8 cellular contexts compared by ENCODE assay signal in genomic region chr18:46173393-46174316, GRCh38.
A peak's percentile ranks its signal among the peaks of the same experiment; 100 is the strongest.
DNase-seq lines count a peak whose midpoint lies in the region; ATAC-seq, FAIRE-seq and TF ChIP-seq lines count a peak whose summit lies in the region.

No MANE protein-coding gene starts in this region.

- H2AFZ ChIP-seq in HepG2 (ENCODE audit: low read length): peak overlapping the region; percentile 99

- H4K20me1 ChIP-seq in HepG2 (ENCODE audit: insufficient read depth, low read length): 0 out of 2 replicates have a peak, but pooled peaks cover 6% of the 10 kb centered on the region

- H3K4me1 ChIP-seq in CD4-positive, CD25-positive, alpha-beta regulatory T cell (ENCODE audit: control insufficient read depth, insufficient read depth, low read length, poor library complexity, severe bottlenecking): peaks cover 33% of the 10 kb centered on the region
- peaks cover 46% of the 10 kb centered on the region for H3K4me1 ChIP-seq in HepG2 (ENCODE audit: insufficient read depth, low read length)

- peaks cover 17 to 49% (median 32%) of the 10 kb centered on the region in 4 donors for H3K4me1 Mint-ChIP-seq in CD4-positive, CD25-positive, alpha-beta regulatory T cell

- H3K27ac Mint-ChIP-seq in CD4-positive, CD25-positive, alpha-beta regulatory T cell: peak overlapping the region; percentile 96 to 99 (median 98)

- intact Hi-C loops in HepG2 (cut with micrococcal nuclease; ENCODE audit: unreplicated experiment): loop anchor here (1.0 kb wide), 1 partner anchor 39 kb away; no protein-coding TSS in a partner anchor

- TSS peak; percentile 55 for BruUV-seq in HepG2 (replicated peaks; lab: Mats Ljungman, UMichigan)

- H3K27me3 Mint-ChIP-seq in CD4-positive, CD25-positive, alpha-beta regulatory T cell: no peaks in the 10 kb centered on the region

- H3K4me2 ChIP-seq in HepG2 (ENCODE audit: low read depth, low read length): peak overlapping the region; percentile 85

- H3K4me3 ChIP-seq in CD4-positive, CD25-positive, alpha-beta regulatory T cell (ENCODE audit: low read depth, low read length): peak overlapping the region; percentile 87
- H3K4me3 ChIP-seq in HepG2 (replicated peaks in 1 of 3; ENCODE audit: insufficient read depth in 1 of 3, low read depth in 2 of 3, low read length in 3 of 3): peak overlapping the region; percentile 83 to 98 (median 92)

- POLR2A ChIA-PET in HepG2 (lab: Yijun Ruan, JAX): interaction anchor here (0.7 to 1.8 kb wide), 7 partner anchors 8 to 485 kb away, joined by 3 to 7 read pairs (median 3); partner anchors contain the start of gene ATP5F1A

- 2% methylated on average over 11 of the region's 90 CpGs for WGBS in HepG2 (ENCODE audit: low lambda C conversion rate)

- peaks cover 1% of the 10 kb centered on the region for H3K27me3 ChIP-seq in CD4-positive, CD25-positive, alpha-beta regulatory T cell (ENCODE audit: control insufficient read depth, insufficient read depth, low read length)
- H3K27me3 ChIP-seq in HepG2 (ENCODE audit: control insufficient read depth in 1 of 2, insufficient read depth in 2 of 2, low read length in 2 of 2): no peaks in the 10 kb centered on the region; a peak in 1 of 5 replicates

- TF ChIP-seq RAD21 in HepG2 (CRISPR knock-in tag; IDR thresholded peaks at IDR 0.05): peak; percentile 86

- H3K36me3 ChIP-seq in CD4-positive, CD25-positive, alpha-beta regulatory T cell (ENCODE audit: control insufficient read depth, insufficient read depth, low read length): no peaks in the 10 kb centered on the region
- no peaks in the 10 kb centered on the region for H3K36me3 ChIP-seq in HepG2 (replicated peaks in 1 of 2; ENCODE audit: control insufficient read depth in 1 of 2, insufficient read depth in 2 of 2, low read length in 2 of 2)

- peak; percentile 89 to 96 (median 92) for DNase-seq in CD4-positive, CD25-positive, alpha-beta regulatory T cell
- peak; percentile 77 for DNase-seq in NCI-H526 treated with DMSO at 0.1 percent for 48 hours (lab: John Stamatoyannopoulos, UW)
- DNase-seq in activated CD4-positive, alpha-beta T cell treated with anti-CD3 and anti-CD28 coated beads, Interleukin-2, amount 50 U/mL, for 1 hour: peak; percentile 92
- peak; percentile 94 for DNase-seq in dermis blood vessel endothelial cell
- DNase-seq in HepG2 (ENCODE audit: low spot score): peak; percentile 87
- peak; percentile 92 to 93 for DNase-seq in stimulated activated CD4-positive, alpha-beta T cell treated with anti-CD3 and anti-CD28 coated beads, Interleukin-2, amount 100 ng/mL, for 48 hours

- CTCF ChIA-PET in HepG2 (lab: Yijun Ruan, JAX; ENCODE audit: low intra/inter-chr PET ratio, low total read pairs): interaction anchor here (0.8 to 3.8 kb wide), 4 partner anchors 24 to 485 kb away, joined by 3 to 40 read pairs (median 5); no protein-coding TSS in a partner anchor

- no peaks in the 10 kb centered on the region for H3K9me3 Mint-ChIP-seq in CD4-positive, CD25-positive, alpha-beta regulatory T cell

- TF ChIP-seq EP300 in HepG2 (IDR thresholded peaks at IDR 0.05; ENCODE audit: low read depth in 2 of 2, low read length in 2 of 2): 0 out of 4 replicates have a peak, but pooled peaks of 1 of the 2 experiments have one; percentile 11
- TF ChIP-seq EP300 in HepG2 (CRISPR knock-in tag; IDR thresholded peaks at IDR 0.05; ENCODE audit: borderline replicate concordance): no peak

- TF ChIP-seq CTCF in HepG2 (CRISPR knock-in tag; IDR thresholded peaks at IDR 0.05): peak; percentile 88

- in situ Hi-C loops in HepG2 (cut with HindIII; ENCODE audit: extremely low pct_ligation_motif_present, low pct_unique_long_range_greater_than_20kb): no loop called here

- H3K4me3 Mint-ChIP-seq in CD4-positive, CD25-positive, alpha-beta regulatory T cell: peak overlapping the region; percentile 95 to 99 (median 99)

- peak overlapping the region; percentile 87 for H3K9ac ChIP-seq in HepG2 (ENCODE audit: insufficient read depth, low read depth, low read length)

- H3K27ac ChIP-seq in CD4-positive, CD25-positive, alpha-beta regulatory T cell (ENCODE audit: insufficient read depth, low read length, poor library complexity, severe bottlenecking): peak overlapping the region; percentile 84
- peak overlapping the region; percentile 86 for H3K27ac ChIP-seq in HepG2 (ENCODE audit: extremely low read length, insufficient read depth, low read length)

- H3K36me3 Mint-ChIP-seq in CD4-positive, CD25-positive, alpha-beta regulatory T cell: peaks cover 6% of the 10 kb centered on the region

- H3K9me3 ChIP-seq in CD4-positive, CD25-positive, alpha-beta regulatory T cell (ENCODE audit: control insufficient read depth in 2 of 2, low read length in 2 of 2): no peaks in the 10 kb centered on the region
- no peaks in the 10 kb centered on the region for H3K9me3 ChIP-seq in HepG2 (ENCODE audit: low read length)

- peaks cover 46% of the 10 kb centered on the region for H3K79me2 ChIP-seq in HepG2 (ENCODE audit: insufficient read depth, low read length)

- peak; percentile 30 for FAIRE-seq in HepG2 (lab: Jason Lieb, UNC)

- peak; percentile 91 to 93 for ATAC-seq in CD4-positive, CD25-positive, alpha-beta regulatory T cell (ENCODE audit: low read depth in 2 of 2)
- ATAC-seq in GM19372 (IDR thresholded peaks at IDR 0.05; ENCODE audit: low read depth, unreplicated experiment): peak; percentile 80
- ATAC-seq in HG03521 (IDR thresholded peaks at IDR 0.05; ENCODE audit: unreplicated experiment): peak; percentile 80
- ATAC-seq in HepG2: peak; percentile 91

- TF ChIP-seq POLR2A in HepG2 (IDR thresholded peaks at IDR 0.05; ENCODE audit: insufficient read depth in 1 of 2, low read depth in 2 of 2, low read length in 2 of 2): peak; percentile 80 to 87

TF ChIP-seq in HepG2, 621 proteins besides CTCF, POLR2A, EP300 and RAD21 (continues in another document):
- TF ChIP-seq SIX1 (CRISPR knock-in tag; IDR thresholded peaks at IDR 0.05; ENCODE audit: borderline replicate concordance) (0 out of 2 replicates have a peak, but pooled peaks have one; percentile 54), YEATS4 (CRISPR knock-in tag; IDR thresholded peaks at IDR 0.05; ENCODE audit: borderline replicate concordance) (peak; percentile 71; the same call in 1 of the 2 replicates), ZNF672 (CRISPR knock-in tag; IDR thresholded peaks at IDR 0.05) (0 out of 2 replicates have a peak, but pooled peaks have one; percentile 69), XRCC5 (optimal IDR thresholded peaks at IDR 0.05; ENCODE audit: low read length) (peak; percentile 88), GTF2F1 (IDR thresholded peaks at IDR 0.05; ENCODE audit: low read length) (no peak), PHF21A (CRISPR knock-in tag; IDR thresholded peaks at IDR 0.05) (peak; percentile 88), ZSCAN21 (CRISPR knock-in tag; IDR thresholded peaks at IDR 0.05; ENCODE audit: borderline replicate concordance) (peak; percentile 1; the same call in 1 of the 2 replicates), TFAP4 (IDR thresholded peaks at IDR 0.05; ENCODE audit: borderline replicate concordance, low read depth) (peak; percentile 24; the same call in 1 of the 2 replicates), PBX2 (CRISPR knock-in tag; IDR thresholded peaks at IDR 0.05) (no peak), ZNF205 (CRISPR knock-in tag; IDR thresholded peaks at IDR 0.05) (peak; percentile 55; the same call in 1 of the 2 replicates), TFDP1 (CRISPR knock-in tag; IDR thresholded peaks at IDR 0.05; ENCODE audit: borderline replicate concordance) (peak; percentile 57; the same call in 1 of the 2 replicates), GFI1 (CRISPR knock-in tag; IDR thresholded peaks at IDR 0.05; ENCODE audit: borderline replicate concordance) (peak; percentile 66; the same call in 1 of the 2 replicates), ZNF850 (CRISPR knock-in tag; conservative IDR thresholded peaks at IDR 0.05) (no peak), BCL6 (CRISPR knock-in tag; IDR thresholded peaks at IDR 0.05) (peak; percentile 35; the same call in 1 of the 2 replicates), NFIC (IDR thresholded peaks at IDR 0.05; ENCODE audit: low read length) (no peak)
- TF ChIP-seq, protein P1, sequence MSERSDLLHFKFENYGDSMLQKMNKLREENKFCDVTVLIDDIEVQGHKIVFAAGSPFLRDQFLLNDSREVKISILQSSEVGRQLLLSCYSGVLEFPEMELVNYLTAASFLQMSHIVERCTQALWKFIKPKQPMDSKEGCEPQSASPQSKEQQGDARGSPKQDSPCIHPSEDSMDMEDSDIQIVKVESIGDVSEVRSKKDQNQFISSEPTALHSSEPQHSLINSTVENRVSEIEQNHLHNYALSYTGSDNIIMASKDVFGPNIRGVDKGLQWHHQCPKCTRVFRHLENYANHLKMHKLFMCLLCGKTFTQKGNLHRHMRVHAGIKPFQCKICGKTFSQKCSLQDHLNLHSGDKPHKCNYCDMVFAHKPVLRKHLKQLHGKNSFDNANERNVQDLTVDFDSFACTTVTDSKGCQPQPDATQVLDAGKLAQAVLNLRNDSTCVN (CRISPR knock-in tag; IDR thresholded peaks at IDR 0.05; ENCODE audit: borderline replicate concordance): peak; percentile 73; the same call in 1 of the 2 replicates

Comparison
In these comparisons a context has a peak if more than half of its experiments do, and no peak if none do; other contexts are left out.
1. Peak in every context shown above with its lines: DNase-seq, ATAC-seq, H3K4me3 ChIP-seq and H3K27ac ChIP-seq.